ENCODE assay signal across 1 cellular context in the genomic region with DNA sequence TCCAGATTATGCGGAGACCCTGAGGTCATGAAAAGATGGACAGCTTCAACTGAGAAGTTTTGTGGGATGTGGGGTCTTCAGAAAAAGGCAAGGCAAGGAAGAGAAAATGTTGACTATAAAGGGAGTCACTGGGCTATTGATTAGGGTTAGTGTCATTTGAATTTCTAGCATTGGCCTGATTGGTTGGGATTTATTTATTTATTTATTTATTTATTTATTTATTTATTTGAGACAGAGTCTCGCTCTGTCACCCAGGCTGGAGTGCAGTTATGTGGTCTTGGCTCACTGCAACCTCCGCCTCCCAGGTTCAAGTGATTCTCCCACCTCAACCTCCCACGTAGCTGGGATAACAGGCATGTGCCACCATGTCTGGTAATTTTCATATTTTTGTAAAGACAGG.
A peak's percentile ranks its signal among the peaks of the same experiment; 100 is the strongest.
TF ChIP-seq lines count a peak whose summit lies in the region.

No MANE protein-coding gene starts in this region.

TF ChIP-seq in HEK293, 187 proteins besides CTCF, POLR2A, EP300 and RAD21 (continued from another document and continues in another):
- TF ChIP-seq, protein P1, sequence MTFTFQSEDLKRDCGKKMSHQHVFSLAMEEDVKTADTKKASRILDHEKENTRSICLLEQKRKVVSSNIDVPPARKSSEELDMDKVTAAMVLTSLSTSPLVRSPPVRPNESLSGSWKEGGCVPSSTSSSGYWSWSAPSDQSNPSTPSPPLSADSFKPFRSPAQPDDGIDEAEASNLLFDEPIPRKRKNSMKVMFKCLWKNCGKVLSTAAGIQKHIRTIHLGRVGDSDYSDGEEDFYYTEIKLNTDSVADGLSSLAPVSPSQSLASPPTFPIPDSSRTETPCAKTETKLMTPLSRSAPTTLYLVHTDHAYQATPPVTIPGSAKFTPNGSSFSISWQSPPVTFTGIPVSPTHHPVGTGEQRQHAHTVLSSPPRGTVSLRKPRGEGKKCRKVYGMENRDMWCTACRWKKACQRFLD (tag by site-specific recombination; IDR thresholded peaks at IDR 0.05): no peak
- TF ChIP-seq ZBTB10 (tag by site-specific recombination; IDR thresholded peaks at IDR 0.05): no peak
- TF ChIP-seq KLF9 (tag by site-specific recombination; IDR thresholded peaks at IDR 0.05; ENCODE audit: low read depth): no peak
- no peak for TF ChIP-seq KLF7 (tag by site-specific recombination; IDR thresholded peaks at IDR 0.05; ENCODE audit: borderline replicate concordance)
- peak; percentile 62 for TF ChIP-seq ZNF426 (tag by site-specific recombination; IDR thresholded peaks at IDR 0.05)
- 0 out of 2 replicates have a peak, but pooled peaks have one; percentile 38 for TF ChIP-seq ZNF433 (tag by site-specific recombination; IDR thresholded peaks at IDR 0.05; ENCODE audit: low read depth)
- no peak for TF ChIP-seq ZNF776 (tag by site-specific recombination; IDR thresholded peaks at IDR 0.05; ENCODE audit: borderline replicate concordance)
- TF ChIP-seq ZNF555 (tag by site-specific recombination; conservative IDR thresholded peaks at IDR 0.05): peak; percentile 60
- TF ChIP-seq ELK4 (IDR thresholded peaks at IDR 0.05; ENCODE audit: borderline replicate concordance, low read depth, low read length): no peak
- TF ChIP-seq ZNF121 (tag by site-specific recombination; IDR thresholded peaks at IDR 0.05): no peak
- TF ChIP-seq ZNF221 (tag by site-specific recombination; IDR thresholded peaks at IDR 0.05; ENCODE audit: borderline replicate concordance): no peak
- TF ChIP-seq YY1 (tag by site-specific recombination; IDR thresholded peaks at IDR 0.05): no peak
- no peak for TF ChIP-seq ZNF621 (tag by site-specific recombination; IDR thresholded peaks at IDR 0.05)
- TF ChIP-seq MZF1 (tag by site-specific recombination; IDR thresholded peaks at IDR 0.05; ENCODE audit: borderline replicate concordance): no peak; the same call in 1 of the 2 replicates
- TF ChIP-seq IKZF3 (tag by site-specific recombination; IDR thresholded peaks at IDR 0.05): no peak
- TF ChIP-seq ZNF600 (tag by site-specific recombination; IDR thresholded peaks at IDR 0.05): no peak
- TF ChIP-seq ZNF645 (tag by site-specific recombination; IDR thresholded peaks at IDR 0.05): no peak
- peak; percentile 80; the same call in 1 of the 2 replicates for TF ChIP-seq ZNF140 (tag by site-specific recombination; IDR thresholded peaks at IDR 0.05)
- TF ChIP-seq ZNF335 (tag by site-specific recombination; conservative IDR thresholded peaks at IDR 0.05): no peak
- TF ChIP-seq, protein P2, sequence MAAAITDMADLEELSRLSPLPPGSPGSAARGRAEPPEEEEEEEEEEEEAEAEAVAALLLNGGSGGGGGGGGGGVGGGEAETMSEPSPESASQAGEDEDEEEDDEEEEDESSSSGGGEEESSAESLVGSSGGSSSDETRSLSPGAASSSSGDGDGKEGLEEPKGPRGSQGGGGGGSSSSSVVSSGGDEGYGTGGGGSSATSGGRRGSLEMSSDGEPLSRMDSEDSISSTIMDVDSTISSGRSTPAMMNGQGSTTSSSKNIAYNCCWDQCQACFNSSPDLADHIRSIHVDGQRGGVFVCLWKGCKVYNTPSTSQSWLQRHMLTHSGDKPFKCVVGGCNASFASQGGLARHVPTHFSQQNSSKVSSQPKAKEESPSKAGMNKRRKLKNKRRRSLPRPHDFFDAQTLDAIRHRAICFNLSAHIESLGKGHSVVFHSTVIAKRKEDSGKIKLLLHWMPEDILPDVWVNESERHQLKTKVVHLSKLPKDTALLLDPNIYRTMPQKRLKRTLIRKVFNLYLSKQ (tag by site-specific recombination; IDR thresholded peaks at IDR 0.05; ENCODE audit: borderline replicate concordance): 0 out of 2 replicates have a peak, but pooled peaks have one; percentile 53
- no peak for TF ChIP-seq ZNF843 (tag by site-specific recombination; IDR thresholded peaks at IDR 0.05)
- no peak for TF ChIP-seq ZFP69B (tag by site-specific recombination; IDR thresholded peaks at IDR 0.05)
- no peak for TF ChIP-seq ZBTB49 (tag by site-specific recombination; IDR thresholded peaks at IDR 0.05; ENCODE audit: low read depth)
- peak; percentile 25; the same call in 1 of the 2 replicates for TF ChIP-seq GLI2 (tag by site-specific recombination; IDR thresholded peaks at IDR 0.05; ENCODE audit: borderline replicate concordance, low read depth)
- no peak for TF ChIP-seq ZNF146 (tag by site-specific recombination; IDR thresholded peaks at IDR 0.05)
- no peak for TF ChIP-seq ZNF292 (tag by site-specific recombination; IDR thresholded peaks at IDR 0.05; ENCODE audit: borderline replicate concordance, low read depth)
- TF ChIP-seq ZNF677 (tag by site-specific recombination; IDR thresholded peaks at IDR 0.05): no peak
- TF ChIP-seq YY2 (tag by site-specific recombination; IDR thresholded peaks at IDR 0.05): no peak
- TF ChIP-seq ZNF518A (tag by site-specific recombination; conservative IDR thresholded peaks at IDR 0.05; ENCODE audit: low read depth): peak; percentile 82
- TF ChIP-seq, protein P3, sequence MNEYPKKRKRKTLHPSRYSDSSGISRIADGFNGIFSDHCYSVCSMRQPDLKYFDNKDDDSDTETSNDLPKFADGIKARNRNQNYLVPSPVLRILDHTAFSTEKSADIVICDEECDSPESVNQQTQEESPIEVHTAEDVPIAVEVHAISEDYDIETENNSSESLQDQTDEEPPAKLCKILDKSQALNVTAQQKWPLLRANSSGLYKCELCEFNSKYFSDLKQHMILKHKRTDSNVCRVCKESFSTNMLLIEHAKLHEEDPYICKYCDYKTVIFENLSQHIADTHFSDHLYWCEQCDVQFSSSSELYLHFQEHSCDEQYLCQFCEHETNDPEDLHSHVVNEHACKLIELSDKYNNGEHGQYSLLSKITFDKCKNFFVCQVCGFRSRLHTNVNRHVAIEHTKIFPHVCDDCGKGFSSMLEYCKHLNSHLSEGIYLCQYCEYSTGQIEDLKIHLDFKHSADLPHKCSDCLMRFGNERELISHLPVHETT (tag by site-specific recombination; IDR thresholded peaks at IDR 0.05): no peak
- TF ChIP-seq ZNF341 (tag by site-specific recombination; IDR thresholded peaks at IDR 0.05; ENCODE audit: low read depth): no peak
- TF ChIP-seq ZNF416 (tag by site-specific recombination; IDR thresholded peaks at IDR 0.05): no peak
- no peak for TF ChIP-seq ZNF561 (tag by site-specific recombination; IDR thresholded peaks at IDR 0.05; ENCODE audit: borderline replicate concordance)
- no peak for TF ChIP-seq ZNF747 (tag by site-specific recombination; IDR thresholded peaks at IDR 0.05)
- TF ChIP-seq ZBTB21 (tag by site-specific recombination; IDR thresholded peaks at IDR 0.05): no peak
- no peak for TF ChIP-seq ZNF549 (tag by site-specific recombination; IDR thresholded peaks at IDR 0.05)
- no peak for TF ChIP-seq ZSCAN23 (tag by site-specific recombination; IDR thresholded peaks at IDR 0.05)
- TF ChIP-seq, protein P4, sequence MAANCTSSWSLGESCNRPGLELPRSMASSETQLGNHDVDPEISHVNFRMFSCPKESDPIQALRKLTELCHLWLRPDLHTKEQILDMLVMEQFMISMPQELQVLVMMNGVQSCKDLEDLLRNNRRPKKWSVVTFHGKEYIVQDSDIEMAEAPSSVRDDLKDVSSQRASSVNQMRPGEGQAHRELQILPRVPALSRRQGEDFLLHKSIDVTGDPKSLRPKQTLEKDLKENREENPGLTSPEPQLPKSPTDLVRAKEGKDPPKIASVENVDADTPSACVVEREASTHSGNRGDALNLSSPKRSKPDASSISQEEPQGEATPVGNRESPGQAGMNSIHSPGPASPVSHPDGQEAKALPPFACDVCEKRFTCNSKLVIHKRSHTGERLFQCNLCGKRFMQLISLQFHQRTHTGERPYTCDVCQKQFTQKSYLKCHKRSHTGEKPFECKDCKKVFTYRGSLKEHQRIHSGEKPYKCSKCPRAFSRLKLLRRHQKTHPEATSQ (tag by site-specific recombination; IDR thresholded peaks at IDR 0.05): no peak
- no peak for TF ChIP-seq ZBTB7A (tag by site-specific recombination; IDR thresholded peaks at IDR 0.05; ENCODE audit: low read depth)
- no peak for TF ChIP-seq ZNF626 (tag by site-specific recombination; IDR thresholded peaks at IDR 0.05)
- TF ChIP-seq ZNF23 (tag by site-specific recombination; IDR thresholded peaks at IDR 0.05; ENCODE audit: borderline replicate concordance): no peak
- TF ChIP-seq ZNF585B (tag by site-specific recombination; IDR thresholded peaks at IDR 0.05): no peak
- peak; percentile 60; the same call in 1 of the 2 replicates for TF ChIP-seq ZNF266 (tag by site-specific recombination; IDR thresholded peaks at IDR 0.05; ENCODE audit: low read depth)
- no peak for TF ChIP-seq ZNF175 (tag by site-specific recombination; IDR thresholded peaks at IDR 0.05)
- TF ChIP-seq ZNF629 (tag by site-specific recombination; IDR thresholded peaks at IDR 0.05): 0 out of 2 replicates have a peak, but pooled peaks have one; percentile 32
